In the genomic region with DNA sequence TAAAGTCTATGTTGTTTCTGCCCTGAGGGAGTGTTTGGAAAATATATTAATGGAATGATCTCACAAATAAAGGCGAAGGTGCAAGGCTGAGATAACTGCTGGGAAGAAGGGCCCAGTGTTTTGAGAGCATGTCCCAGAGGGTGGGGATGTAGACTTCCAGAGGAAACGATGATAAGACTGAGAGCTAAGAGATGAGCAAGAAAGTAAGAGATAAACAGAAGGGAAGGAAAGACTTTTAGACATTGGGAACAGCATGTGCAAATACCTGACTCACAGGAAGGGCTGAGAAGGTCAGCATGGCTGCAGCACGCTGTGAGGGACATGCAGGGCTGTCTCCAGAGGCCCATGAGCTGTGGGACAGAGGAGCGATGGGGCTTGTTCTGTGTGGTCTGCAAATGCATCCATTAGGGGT, we compare ENCODE assay signal across 18 cellular contexts. TPM values are rescaled to one million over a fixed set of nuclear protein-coding genes. Genes with fewer than 3 reads are reported as not detected.
DNase-seq lines count a peak whose midpoint lies in the region; ATAC-seq and TF ChIP-seq lines count a peak whose summit lies in the region.
"Had no signal": no experiment of that assay in that cellular context is flagged by ENCODE, and none has a peak within 500 bp of the region (broad histone marks: within the 10 kb centered on the region; RNA-seq: fewer than 3 reads in every experiment).

No MANE protein-coding gene starts in this region.

- H2BK120ac ChIP-seq in mesenchymal stem cell (ENCODE audit: low read depth, low read length), result peak overlapping the region; percentile 39

- no peaks in the 10 kb centered on the region; the same call in 1 of the 2 replicates for H3K27me3 Mint-ChIP-seq in HFFc6 (ENCODE audit: insufficient read depth)
- peaks cover 7% of the 10 kb centered on the region for H3K27me3 Mint-ChIP-seq in activated T-helper 17 cell treated with anti-CD3 and anti-CD28 coated beads, Interleukin-2, amount 50 U/mL, for 72 hours

- 23% methylated on average over 4 of the region's 4 CpGs for WGBS in mesenchymal stem cell

- H3K23ac ChIP-seq in mesenchymal stem cell (ENCODE audit: low read length in 2 of 2), result no peak overlapping the region

- H3K4me2 ChIP-seq in BLaER1 (peak overlapping the region; percentile 82), mesenchymal stem cell (ENCODE audit: low read length, poor library complexity, severe bottlenecking) (no peak overlapping the region)

- H3K36me3 Mint-ChIP-seq in HFFc6 (ENCODE audit: low read depth), result no peaks in the 10 kb centered on the region
- H3K36me3 Mint-ChIP-seq in activated T-helper 17 cell treated with anti-CD3 and anti-CD28 coated beads, Interleukin-2, amount 50 U/mL, for 72 hours (ENCODE audit: low read depth), result no peaks in the 10 kb centered on the region
- H3K36me3 Mint-ChIP-seq: stimulated activated effector memory CD8-positive, alpha-beta T cell treated with anti-CD3 and anti-CD28 coated beads, Interleukin-12 subunit alpha, Interleukin-12 subunit beta, amount 100 ng/mL, for 72 hours had no signal

- H2BK15ac ChIP-seq in mesenchymal stem cell (ENCODE audit: low read depth, poor library complexity, severe bottlenecking), result no peak overlapping the region

- TF ChIP-seq CTCF in HFFc6 (IDR thresholded peaks at IDR 0.05), result no peak

- H3K4me3 ChIP-seq in BLaER1 (no peak overlapping the region), mesenchymal stem cell (ENCODE audit: insufficient read depth in 1 of 2, low read depth in 1 of 2, low read length in 2 of 2) (no peak overlapping the region)
- H3K4me3 ChIP-seq: gastroesophageal sphincter, Peyer's patch, SK-N-MC, tibial nerve had no signal

- peak overlapping the region in 1 of 2 experiments; percentile 75 for H3K14ac ChIP-seq in mesenchymal stem cell (ENCODE audit: low read length in 2 of 2)

- H3K4ac ChIP-seq in mesenchymal stem cell (ENCODE audit: low read depth in 1 of 2, low read length in 2 of 2), result no peak overlapping the region

- H3K79me1 ChIP-seq in mesenchymal stem cell (replicated peaks; ENCODE audit: low read length, poor library complexity, severe bottlenecking), result no peaks in the 10 kb centered on the region

- H3K9me3 ChIP-seq in BLaER1, result no peaks in the 10 kb centered on the region
- no peaks in the 10 kb centered on the region for H3K9me3 ChIP-seq in mesenchymal stem cell (ENCODE audit: control insufficient read depth, low read length)
- H3K9me3 ChIP-seq: gastroesophageal sphincter, Peyer's patch, tibial nerve had no signal

- H4K8ac ChIP-seq in mesenchymal stem cell (ENCODE audit: low read length), result peak overlapping the region; percentile 66

- H3K9ac ChIP-seq in BLaER1 (no peak overlapping the region), mesenchymal stem cell (ENCODE audit: low read length) (no peak overlapping the region)

- H3K9me3 Mint-ChIP-seq in HFFc6, result no peaks in the 10 kb centered on the region
- no peaks in the 10 kb centered on the region for H3K9me3 Mint-ChIP-seq in activated T-helper 17 cell treated with anti-CD3 and anti-CD28 coated beads, Interleukin-2, amount 50 U/mL, for 72 hours

- peak overlapping the region in 1 of 2 experiments; percentile 81 for H2BK12ac ChIP-seq in mesenchymal stem cell (ENCODE audit: low read length in 2 of 2)

- ATAC-seq in activated T-helper 17 cell treated with anti-CD3 and anti-CD28 coated beads, Interleukin-2, amount 50 U/mL, for 72 hours (replicated peaks), result no peak
- ATAC-seq in GM21723 (IDR thresholded peaks at IDR 0.05; ENCODE audit: unreplicated experiment) (no peak), GM18519 (IDR thresholded peaks at IDR 0.05; ENCODE audit: low FRiP score, unreplicated experiment) (no peak)
- ATAC-seq: stimulated activated effector memory CD8-positive, alpha-beta T cell treated with anti-CD3 and anti-CD28 coated beads, Interleukin-12 subunit alpha, Interleukin-12 subunit beta, amount 100 ng/mL, for 72 hours had no signal

- peaks cover 74% of the 10 kb centered on the region for H3K4me1 ChIP-seq in BLaER1
- H3K4me1 ChIP-seq in mesenchymal stem cell (ENCODE audit: control insufficient read depth, insufficient read depth, low read depth, low read length), result peaks cover 11% of the 10 kb centered on the region

- no peak overlapping the region for H4K91ac ChIP-seq in mesenchymal stem cell (ENCODE audit: low read length)

- no peak overlapping the region for H2BK5ac ChIP-seq in mesenchymal stem cell (ENCODE audit: low read depth, low read length, poor library complexity, severe bottlenecking)

- H3K4me1 Mint-ChIP-seq in HFFc6 (ENCODE audit: low read depth), result peaks cover 72% of the 10 kb centered on the region
- peaks cover 36% of the 10 kb centered on the region for H3K4me1 Mint-ChIP-seq in activated T-helper 17 cell treated with anti-CD3 and anti-CD28 coated beads, Interleukin-2, amount 50 U/mL, for 72 hours

- no peak overlapping the region for H3K4me3 Mint-ChIP-seq in HFFc6
- no peak overlapping the region for H3K4me3 Mint-ChIP-seq in activated T-helper 17 cell treated with anti-CD3 and anti-CD28 coated beads, Interleukin-2, amount 50 U/mL, for 72 hours

- H3K27ac ChIP-seq in BLaER1 (peak overlapping the region; percentile 79; the same call in 1 of the 2 replicates), mesenchymal stem cell (ENCODE audit: low read length, poor library complexity, severe bottlenecking) (no peak overlapping the region)
- H3K27ac ChIP-seq: gastroesophageal sphincter, SK-N-MC, tibial nerve had no signal

- no peak overlapping the region for H2AFZ ChIP-seq in mesenchymal stem cell (ENCODE audit: low read depth, low read length)

- H3K27me3 ChIP-seq in BLaER1 (no peaks in the 10 kb centered on the region), mesenchymal stem cell (ENCODE audit: control insufficient read depth in 1 of 2, insufficient read depth in 1 of 2, low read length in 2 of 2) (no peaks in the 10 kb centered on the region)
- H3K27me3 ChIP-seq: gastroesophageal sphincter, Peyer's patch, tibial nerve had no signal

- DNase-seq in HFFc6, result no peak
- no peak for DNase-seq in mesenchymal stem cell
- DNase-seq in NOMO-1 (lab: John Stamatoyannopoulos, UW; ENCODE audit: unreplicated experiment in 2 of 2), result no peak
- DNase-seq in epidermal melanocyte (ENCODE audit: insufficient read length, low spot score), result no peak
- DNase-seq: activated gamma-delta T cell, COR-L47, DND-41, NCI-H2227 treated with DMSO at 0.1 percent for 48 hours, NCI-H82 had no signal

- H2AK5ac ChIP-seq in mesenchymal stem cell (ENCODE audit: low read length, severe bottlenecking), result no peak overlapping the region

- H4K20me1 ChIP-seq in BLaER1, result no peaks in the 10 kb centered on the region

- H3K36me3 ChIP-seq in BLaER1, result no peaks in the 10 kb centered on the region
- H3K36me3 ChIP-seq in mesenchymal stem cell (ENCODE audit: control insufficient read depth in 1 of 2, insufficient read depth in 2 of 2, low read depth in 1 of 2, low read length in 2 of 2), result no peaks in the 10 kb centered on the region
- H3K36me3 ChIP-seq: gastroesophageal sphincter, Peyer's patch, tibial nerve had no signal

- peak overlapping the region; percentile 5; the same call in 1 of the 2 replicates for H3K27ac Mint-ChIP-seq in HFFc6
- H3K27ac Mint-ChIP-seq in activated T-helper 17 cell treated with anti-CD3 and anti-CD28 coated beads, Interleukin-2, amount 50 U/mL, for 72 hours, result peak overlapping the region; percentile 89

- H3K18ac ChIP-seq in mesenchymal stem cell (ENCODE audit: low read depth in 1 of 2, low read length in 2 of 2), result peak overlapping the region; percentile 14 to 81

RNA-seq across cellular contexts. Expression of gene ADRB2, which starts 19.9 kb away (rescaled TPM):
- total RNA-seq in HFFc6 (2021; fragmentation: NEBNext Ultra II Directional; extraction: Animal tissue kit (Norgen Biotek cat#: 25700)), result 1 to 10 TPM; 2.0 to 4.0 (median 3.7) TPM
- total RNA-seq in activated T-helper 17 cell treated with anti-CD3 and anti-CD28 coated beads, Interleukin-2, amount 50 U/mL, for 72 hours, result 1 to 10 TPM in 1 of 2 donors, under 1 TPM in 1; 0.74 to 1.1 TPM
- polyA plus RNA-seq in mesenchymal stem cell (2013, experiment 1 of 2), result 0.87 TPM
- 0.89 TPM for polyA plus RNA-seq in mesenchymal stem cell (2013, experiment 2 of 2)
